In genomic region chr17:7213895-7214299, GRCh38 we compare ENCODE assay signal across 1 cellular context.
TF ChIP-seq lines count a peak whose summit lies in the region.

No MANE protein-coding gene starts in this region.

TF ChIP-seq in GM23338, 12 proteins besides CTCF, POLR2A, EP300 and RAD21 (continued from another document):
- TF ChIP-seq ZNF462 (CRISPR knock-in tag; IDR thresholded peaks at IDR 0.05) = no peak
